Comparison of ENCODE assay signal across 8 cellular contexts in the genomic region with DNA sequence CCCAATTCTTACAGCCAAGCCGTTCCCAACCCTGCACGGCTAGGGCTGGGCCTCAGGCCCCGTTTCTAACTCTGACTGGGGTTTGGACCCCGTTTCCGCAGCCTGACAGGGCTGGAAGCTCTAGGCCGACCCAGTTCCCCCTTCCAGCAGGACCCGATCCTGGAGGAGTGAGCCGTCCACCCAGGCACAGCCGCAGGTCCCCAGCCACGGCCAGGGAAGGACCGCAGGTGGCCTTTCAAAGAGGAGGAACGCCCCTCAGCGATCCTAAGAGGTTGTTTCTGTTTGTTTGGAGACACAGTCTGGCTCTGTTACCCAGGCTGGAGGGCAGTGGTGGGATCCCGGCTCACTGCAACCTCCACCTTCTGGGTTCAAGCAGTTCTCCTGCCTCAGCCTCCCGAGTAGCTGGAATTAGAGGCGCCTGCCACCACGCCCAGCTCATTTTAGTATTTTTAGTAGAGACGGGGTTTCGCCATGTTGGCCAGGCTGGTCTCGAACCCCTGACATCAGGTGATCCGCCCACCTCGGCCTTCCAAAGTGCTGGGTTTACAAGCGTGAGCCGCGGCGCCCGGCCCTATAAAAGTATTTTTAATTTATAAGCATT. TPM values are rescaled to one million over a fixed set of nuclear protein-coding genes. Genes with fewer than 3 reads are reported as not detected.
DNase-seq lines count a peak whose midpoint lies in the region; ATAC-seq and TF ChIP-seq lines count a peak whose summit lies in the region.

No MANE protein-coding gene starts in this region.

- H3K9ac ChIP-seq in subcutaneous abdominal adipose tissue (ENCODE audit: low read length in 5 of 5) = peak overlapping the region in 2 of 5 donors; percentile 39 to 64
- H3K9ac ChIP-seq in Karpas-422 (ENCODE audit: low read length) = no peak overlapping the region

- H3K27ac ChIP-seq in VCaP (peak overlapping the region; percentile 74), subcutaneous abdominal adipose tissue (ENCODE audit: low read depth, low read length) (peak overlapping the region; percentile 60), Karpas-422 (ENCODE audit: low read length) (no peak overlapping the region)

- H3K9me2 ChIP-seq in Karpas-422 (replicated peaks; ENCODE audit: insufficient read depth, low read length) = no peaks in the 10 kb centered on the region

- DNase-seq in NCI-H748 (lab: John Stamatoyannopoulos, UW; ENCODE audit: unreplicated experiment) = peak; percentile 32
- no peak for DNase-seq in NCI-H748 treated with DMSO at 0.1 percent for 48 hours (lab: John Stamatoyannopoulos, UW)
- no peak for DNase-seq in immature natural killer cell
- no peak for DNase-seq in Karpas-422
- DNase-seq in NCI-H1048 (lab: John Stamatoyannopoulos, UW) = no peak

- peaks cover 31 to 32% of the 10 kb centered on the region in 2 donors for H3K4me1 Mint-ChIP-seq in immature natural killer cell

- H3K36me3 ChIP-seq in subcutaneous abdominal adipose tissue (ENCODE audit: control insufficient read depth in 5 of 5, insufficient read depth in 5 of 5, low read length in 5 of 5) (peaks cover 0 to 32% (median 22%) of the 10 kb centered on the region in 5 donors), Karpas-422 (ENCODE audit: insufficient read depth, low read length) (peaks cover 19% of the 10 kb centered on the region; the same call in 1 of the 2 replicates)

- H2AFZ ChIP-seq in Karpas-422 (ENCODE audit: low read length) = no peak overlapping the region

- no peak for TF ChIP-seq CTCF in VCaP (conservative IDR thresholded peaks at IDR 0.05)

- no peak for ATAC-seq in GM18517 (IDR thresholded peaks at IDR 0.05; ENCODE audit: unreplicated experiment)

- H3K4me2 ChIP-seq in Karpas-422 (ENCODE audit: low read depth, low read length, poor library complexity, severe bottlenecking) = no peak overlapping the region

- no peaks in the 10 kb centered on the region for H3K9me3 ChIP-seq in subcutaneous abdominal adipose tissue (ENCODE audit: control insufficient read depth in 5 of 5, low read length in 5 of 5)
- no peaks in the 10 kb centered on the region for H3K9me3 ChIP-seq in Karpas-422 (ENCODE audit: low read length)

- H3K27me3 Mint-ChIP-seq in immature natural killer cell (ENCODE audit: low read depth in 3 of 3) = peaks cover 6 to 17% (median 9%) of the 10 kb centered on the region in 3 donors

- peaks cover 37% of the 10 kb centered on the region for H3K79me2 ChIP-seq in Karpas-422 (ENCODE audit: low read length)

- peaks cover 4 to 55% (median 39%) of the 10 kb centered on the region in 5 donors for H3K4me1 ChIP-seq in subcutaneous abdominal adipose tissue (ENCODE audit: control insufficient read depth in 5 of 5, insufficient read depth in 5 of 5, low read length in 5 of 5)
- H3K4me1 ChIP-seq in Karpas-422 (ENCODE audit: low read length) = peaks cover 16% of the 10 kb centered on the region

- H3K9me3 Mint-ChIP-seq in immature natural killer cell = no peaks in the 10 kb centered on the region

- peaks cover 0 to 7% (median 0%) of the 10 kb centered on the region in 3 donors for H3K36me3 Mint-ChIP-seq in immature natural killer cell

- H3K27ac Mint-ChIP-seq in immature natural killer cell = peak overlapping the region in 3 of 6 donors; percentile 24 to 67 (median 57)

- peak overlapping the region in 3 of 5 donors; percentile 33 to 38 (median 38) for H3K4me3 Mint-ChIP-seq in immature natural killer cell

- H3K27me3 ChIP-seq in subcutaneous abdominal adipose tissue (ENCODE audit: control insufficient read depth in 5 of 5, insufficient read depth in 4 of 5, low read length in 5 of 5) (no peaks in the 10 kb centered on the region), Karpas-422 (ENCODE audit: low read length) (no peaks in the 10 kb centered on the region)

- H3K4me3 ChIP-seq in subcutaneous abdominal adipose tissue (ENCODE audit: low read depth in 1 of 5, low read length in 5 of 5) (peak overlapping the region; percentile 28 to 59 (median 34)), Karpas-422 (ENCODE audit: low read length) (no peak overlapping the region)

- peaks cover 20% of the 10 kb centered on the region; the same call in 1 of the 2 replicates for H4K20me1 ChIP-seq in Karpas-422 (ENCODE audit: insufficient read depth, low read depth, low read length)

RNA-seq across cellular contexts. Expression of a gene that starts 0.8 kb away (rescaled TPM):
- polyA plus RNA-seq in immature natural killer cell = 10 to 100 TPM; 25.3 to 35.6 (median 25.5) TPM
- 16.2 and 33.3 TPM in 2 replicates for total RNA-seq in Karpas-422 (2014; rRNA removed; shearing (Covaris generic); ENCODE audit: low replicate concordance)

RNA-seq across cellular contexts. Expression of a gene that starts 43.3 kb away (rescaled TPM):
- 10 to 100 TPM; 19.3 to 31.5 (median 19.8) TPM for polyA plus RNA-seq in immature natural killer cell
- 39.6 and 62.1 TPM in 2 replicates for total RNA-seq in Karpas-422 (2014; rRNA removed; shearing (Covaris generic); ENCODE audit: low replicate concordance)
